ENCODE assay signal across 17 cellular contexts in genomic region chr22:28620244-28620922, GRCh38. TPM values are rescaled to one million over a fixed set of nuclear protein-coding genes. Genes with fewer than 3 reads are reported as not detected.
A peak's percentile ranks its signal among the peaks of the same experiment; 100 is the strongest.
DNase-seq lines count a peak whose midpoint lies in the region; ATAC-seq and TF ChIP-seq lines count a peak whose summit lies in the region.
"Had no signal": no experiment of that assay in that cellular context is flagged by ENCODE, and none has a peak within 500 bp of the region (broad histone marks: within the 10 kb centered on the region; RNA-seq: fewer than 3 reads in every experiment).

No MANE protein-coding gene starts in this region.

- TF ChIP-seq CTCF in cardiac muscle cell (IDR thresholded peaks at IDR 0.05; ENCODE audit: low read depth, low read length): no peak
- TF ChIP-seq CTCF in fibroblast of pulmonary artery (IDR thresholded peaks at IDR 0.05; ENCODE audit: low read length, missing control alignments): no peak
- TF ChIP-seq CTCF in progenitor cell of endocrine pancreas (IDR thresholded peaks at IDR 0.05; ENCODE audit: unreplicated experiment): no peak
- TF ChIP-seq CTCF in vagina (IDR thresholded peaks at IDR 0.05): no peak

- H3K4me1 ChIP-seq in cardiac muscle cell (ENCODE audit: low read depth) (no peaks in the 10 kb centered on the region), vagina (no peaks in the 10 kb centered on the region)

- ATAC-seq in HG03025 (IDR thresholded peaks at IDR 0.05; ENCODE audit: low FRiP score, unreplicated experiment): no peak

- no peaks in the 10 kb centered on the region for H3K36me3 ChIP-seq in cardiac muscle cell
- H3K36me3 ChIP-seq in vagina: no peaks in the 10 kb centered on the region

- intact Hi-C loops in cardiac septum (cut with DNase I): no loop called here
- intact Hi-C loops in vagina (cut with DNase I): no loop called here

- no peak for TF ChIP-seq POLR2A in vagina (IDR thresholded peaks at IDR 0.05)

- peaks cover 1% of the 10 kb centered on the region for H3K9me3 Mint-ChIP-seq in progenitor cell of endocrine pancreas (ENCODE audit: low read depth)

- H3K27ac Mint-ChIP-seq in progenitor cell of endocrine pancreas: peak overlapping the region; percentile 57

- peaks cover 11% of the 10 kb centered on the region for H3K4me1 Mint-ChIP-seq in progenitor cell of endocrine pancreas (ENCODE audit: low read depth)

- H3K27me3 Mint-ChIP-seq in progenitor cell of endocrine pancreas: no peaks in the 10 kb centered on the region

- H3K27ac ChIP-seq in cardiac muscle cell (peak overlapping the region; percentile 50), vagina (peak overlapping the region; percentile 29)
- H3K27ac ChIP-seq: PC-9 had no signal

- DNase-seq in cardiac muscle cell (ENCODE audit: low read depth in 1 of 2, low spot score in 1 of 2) (peak in 1 of 2 donors; percentile 11), cardiac septum (ENCODE audit: low spot score) (no peak), fibroblast of pulmonary artery (ENCODE audit: low read depth) (peak; percentile 10), progenitor cell of endocrine pancreas (ENCODE audit: low spot score, unreplicated experiment) (no peak), vagina (ENCODE audit: extremely low spot score in 2 of 2) (no peak), medulla oblongata (ENCODE audit: extremely low spot score) (no peak), globus pallidus (ENCODE audit: low spot score) (no peak)
- DNase-seq: C1 segment of cervical spinal cord, DMS153, EL, H7, NCI-H1417 treated with DMSO at 0.1 percent for 48 hours, NCI-H2029, NCI-H2171 treated with DMSO at 0.1 percent for 48 hours, NCI-H774, PC-9 had no signal

- H3K9me3 ChIP-seq in cardiac muscle cell (ENCODE audit: low read depth) (no peaks in the 10 kb centered on the region), vagina (no peaks in the 10 kb centered on the region)

- H3K4me3 ChIP-seq in cardiac muscle cell (no peak overlapping the region), fibroblast of pulmonary artery (replicated peaks; ENCODE audit: low read depth, low read length) (no peak overlapping the region), vagina (no peak overlapping the region)
- H3K4me3 ChIP-seq: PC-9 had no signal

- H3K36me3 Mint-ChIP-seq in progenitor cell of endocrine pancreas (ENCODE audit: insufficient read depth): peaks cover 1% of the 10 kb centered on the region

- H3K4me3 Mint-ChIP-seq in progenitor cell of endocrine pancreas (ENCODE audit: low read depth): no peak overlapping the region

- no peaks in the 10 kb centered on the region for H3K27me3 ChIP-seq in cardiac muscle cell
- H3K27me3 ChIP-seq in vagina: no peaks in the 10 kb centered on the region

RNA-seq across cellular contexts. Expression of gene TTC28, which starts 59.3 kb away (rescaled TPM):
- total RNA-seq in cardiac muscle cell (57.5 and 109 TPM in 2 replicates), cardiac septum (19.1 TPM), progenitor cell of endocrine pancreas (33.3 and 35.2 TPM in 2 replicates), vagina (41.7 TPM)
- 27.3 and 35.2 TPM in 2 replicates for polyA plus RNA-seq in cardiac muscle cell
